ENCODE assay signal across 11 cellular contexts in genomic region chr12:28222959-28223662, GRCh38.
A peak's percentile ranks its signal among the peaks of the same experiment; 100 is the strongest.
DNase-seq lines count a peak whose midpoint lies in the region; ATAC-seq and TF ChIP-seq lines count a peak whose summit lies in the region.
"Had no signal": no experiment of that assay in that cellular context is flagged by ENCODE, and none has a peak within 500 bp of the region (broad histone marks: within the 10 kb centered on the region; RNA-seq: fewer than 3 reads in every experiment).

No MANE protein-coding gene starts in this region.

- POLR2A ChIA-PET in RWPE1 (lab: Yijun Ruan, JAX; ENCODE audit: low non-redundant PET), result no interaction called here

- no peaks in the 10 kb centered on the region for H3K27me3 ChIP-seq in effector memory CD4-positive, alpha-beta T cell (replicated peaks; ENCODE audit: control insufficient read depth, insufficient read depth, low read length, poor library complexity, severe bottlenecking)
- H3K27me3 ChIP-seq: colonic mucosa had no signal

- CTCF ChIA-PET in RWPE1 (lab: Yijun Ruan, JAX), result interaction anchor here (0.6 kb wide), 1 partner anchor 299 kb away, joined by 5 read pairs; no protein-coding TSS in a partner anchor

- peaks cover 16% of the 10 kb centered on the region for H3K4me1 ChIP-seq in effector memory CD4-positive, alpha-beta T cell (ENCODE audit: control insufficient read depth, insufficient read depth, low read length, poor library complexity, severe bottlenecking)
- H3K4me1 ChIP-seq: colonic mucosa had no signal

- H3K4me3 ChIP-seq in effector memory CD4-positive, alpha-beta T cell (ENCODE audit: insufficient read depth, low read depth, low read length, poor library complexity, severe bottlenecking), result peak overlapping the region; percentile 9
- H3K4me3 ChIP-seq: colonic mucosa had no signal

- TF ChIP-seq CTCF in RWPE1 (conservative IDR thresholded peaks at IDR 0.05; ENCODE audit: low read depth), result no peak

- no peak overlapping the region for H3K27ac ChIP-seq in effector memory CD4-positive, alpha-beta T cell (ENCODE audit: insufficient read depth, low read length, poor library complexity, severe bottlenecking)
- H3K27ac ChIP-seq in RWPE1, result no peak overlapping the region
- H3K27ac ChIP-seq: colonic mucosa had no signal

- ATAC-seq in GM18858 (IDR thresholded peaks at IDR 0.05; ENCODE audit: unreplicated experiment), result peak; percentile 96
- peak; percentile 94 for ATAC-seq in GM21528 (IDR thresholded peaks at IDR 0.05; ENCODE audit: low FRiP score, unreplicated experiment)
- peak; percentile 89 for ATAC-seq in HG03432 (IDR thresholded peaks at IDR 0.05; ENCODE audit: unreplicated experiment)

- no peaks in the 10 kb centered on the region for H3K9me3 ChIP-seq in effector memory CD4-positive, alpha-beta T cell (ENCODE audit: control insufficient read depth, low read length)
- H3K9me3 ChIP-seq: colonic mucosa had no signal

- no peaks in the 10 kb centered on the region for H3K36me3 ChIP-seq in effector memory CD4-positive, alpha-beta T cell (ENCODE audit: control insufficient read depth, insufficient read depth, low read length)
- H3K36me3 ChIP-seq: colonic mucosa had no signal

- no peak for DNase-seq in effector memory CD4-positive, alpha-beta T cell
- DNase-seq in HUDEP-2 (lab: John Stamatoyannopoulos, UW; ENCODE audit: unreplicated experiment in 76 of 76), result no peak
- no peak for DNase-seq in NK-92 treated with Interleukin-12 subunit alpha and Interleukin-12 subunit beta, amount 100 ng/mL, for 24 hours (lab: John Stamatoyannopoulos, UW)
- DNase-seq in RWPE1 (ENCODE audit: low spot score), result no peak
- DNase-seq in SKM-1 treated with dmso at 0.1 percent for 144 hours (lab: John Stamatoyannopoulos, UW; ENCODE audit: unreplicated experiment), result no peak
- DNase-seq: colonic mucosa, NCI-H187 treated with DMSO at 0.1 percent for 48 hours, T-helper 9 cell had no signal
